17 cellular contexts compared by ENCODE assay signal in the genomic region with DNA sequence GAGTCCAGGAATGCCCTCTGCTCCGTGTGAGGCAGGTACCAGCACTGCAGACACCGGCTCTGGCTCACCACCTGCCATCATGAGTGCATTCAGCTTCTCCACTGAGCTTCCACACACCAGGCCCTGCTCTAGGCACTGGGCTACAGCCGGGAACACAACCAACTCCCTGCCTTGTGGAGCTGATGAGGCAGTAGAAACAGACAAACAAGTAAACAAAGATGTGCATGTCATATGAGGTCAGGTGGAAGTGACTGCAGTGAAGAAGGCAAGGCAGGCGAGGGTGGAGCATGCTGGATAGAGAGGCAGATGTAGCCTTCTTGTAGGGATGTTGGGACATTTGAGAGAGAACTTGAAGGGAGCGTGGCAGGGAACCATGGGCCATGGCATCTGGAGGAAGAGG. TPM values are rescaled to one million over a fixed set of nuclear protein-coding genes. Genes with fewer than 3 reads are reported as not detected.
DNase-seq lines count a peak whose midpoint lies in the region; ATAC-seq and TF ChIP-seq lines count a peak whose summit lies in the region.
"Had no signal": no experiment of that assay in that cellular context is flagged by ENCODE, and none has a peak within 500 bp of the region (broad histone marks: within the 10 kb centered on the region; RNA-seq: fewer than 3 reads in every experiment).

No MANE protein-coding gene starts in this region.

- CTCF ChIA-PET in CD8-positive, alpha-beta T cell (lab: Charles Lee), result interaction anchor here (1.1 to 2.7 kb wide), 2 partner anchors 29 to 33 kb away, joined by 3 to 12 read pairs; no protein-coding TSS in a partner anchor
- CTCF ChIA-PET in activated CD8-positive, alpha-beta T cell treated with anti-CD3 and anti-CD28 coated beads for 36 hours (lab: Charles Lee), result interaction anchor here (0.8 to 5.1 kb wide), 2 partner anchors 10 to 30 kb away, joined by 3 to 33 read pairs; no protein-coding TSS in a partner anchor

- H3K36me3 Mint-ChIP-seq in CD8-positive, alpha-beta T cell, result peaks cover 70% of the 10 kb centered on the region
- peaks cover 66% of the 10 kb centered on the region for H3K36me3 Mint-ChIP-seq in activated CD8-positive, alpha-beta T cell treated with anti-CD3 and anti-CD28 coated beads for 36 hours (ENCODE audit: low read depth)
- H3K36me3 Mint-ChIP-seq in memory B cell (peaks cover 31% of the 10 kb centered on the region), progenitor cell of endocrine pancreas (ENCODE audit: insufficient read depth) (no peaks in the 10 kb centered on the region)

- peak in 1 of 7 experiments; percentile 45 for DNase-seq in CD8-positive, alpha-beta T cell
- DNase-seq in activated CD8-positive, alpha-beta T cell treated with anti-CD3 and anti-CD28 coated beads for 36 hours, result no peak
- DNase-seq in memory B cell (ENCODE audit: low spot score in 2 of 2) (no peak), DMS 273 (lab: John Stamatoyannopoulos, UW; ENCODE audit: unreplicated experiment) (no peak), NCI-H526 treated with DMSO at 0.1 percent for 48 hours (lab: John Stamatoyannopoulos, UW) (no peak), progenitor cell of endocrine pancreas (ENCODE audit: low spot score, unreplicated experiment) (no peak)
- DNase-seq: anterior cingulate cortex; GOT3; NCI-H2081; NCI-H69; stimulated activated CD4-positive, alpha-beta T cell treated with anti-CD3 and anti-CD28 coated beads, Interleukin-4, amount 100 ng/mL, for 1 hour; transverse colon had no signal

- peaks cover 78% of the 10 kb centered on the region for H3K4me1 Mint-ChIP-seq in CD8-positive, alpha-beta T cell (ENCODE audit: low read depth)
- H3K4me1 Mint-ChIP-seq in activated CD8-positive, alpha-beta T cell treated with anti-CD3 and anti-CD28 coated beads for 36 hours (ENCODE audit: low read depth), result peaks cover 67% of the 10 kb centered on the region
- H3K4me1 Mint-ChIP-seq in memory B cell, result peaks cover 61% of the 10 kb centered on the region
- no peaks in the 10 kb centered on the region for H3K4me1 Mint-ChIP-seq in progenitor cell of endocrine pancreas (ENCODE audit: low read depth)

- no peak overlapping the region for H3K4me3 ChIP-seq in BLaER1 treated with 17β-estradiol and CSF1 and Interleukin-3, amounts not matched to agents 10 nM and 100 nM
- peak overlapping the region; percentile 36 for H3K4me3 ChIP-seq in CD8-positive, alpha-beta T cell (ENCODE audit: low read depth, low read length)
- H3K4me3 ChIP-seq: Peyer's patch, right lobe of liver, transverse colon had no signal

- H3K4me3 Mint-ChIP-seq in CD8-positive, alpha-beta T cell, result peak overlapping the region; percentile 100
- peak overlapping the region; percentile 97 for H3K4me3 Mint-ChIP-seq in activated CD8-positive, alpha-beta T cell treated with anti-CD3 and anti-CD28 coated beads for 36 hours
- peak overlapping the region; percentile 74 for H3K4me3 Mint-ChIP-seq in memory B cell
- no peak overlapping the region for H3K4me3 Mint-ChIP-seq in progenitor cell of endocrine pancreas (ENCODE audit: low read depth)

- no peak for TF ChIP-seq CTCF in CD8-positive, alpha-beta T cell (IDR thresholded peaks at IDR 0.05)
- no peak for TF ChIP-seq CTCF in activated CD8-positive, alpha-beta T cell treated with anti-CD3 and anti-CD28 coated beads for 36 hours (IDR thresholded peaks at IDR 0.05)
- no peak for TF ChIP-seq CTCF in progenitor cell of endocrine pancreas (IDR thresholded peaks at IDR 0.05; ENCODE audit: unreplicated experiment)

- peak overlapping the region in 1 of 11 experiments; percentile 16; a peak in 1 of 22 replicates for H3K27ac ChIP-seq in BLaER1 treated with 17β-estradiol and CSF1 and Interleukin-3, amounts not matched to agents 10 nM and 100 nM
- peak overlapping the region; percentile 38 for H3K27ac ChIP-seq in CD8-positive, alpha-beta T cell (ENCODE audit: low read depth, low read length)
- H3K27ac ChIP-seq: right lobe of liver, transverse colon had no signal

- peak overlapping the region; percentile 18 to 68 (median 52); a peak in 21 of 22 replicates for H3K4me2 ChIP-seq in BLaER1 treated with 17β-estradiol and CSF1 and Interleukin-3, amounts not matched to agents 10 nM and 100 nM

- no peaks in the 10 kb centered on the region for H3K27me3 Mint-ChIP-seq in CD8-positive, alpha-beta T cell (ENCODE audit: low read depth)
- H3K27me3 Mint-ChIP-seq in activated CD8-positive, alpha-beta T cell treated with anti-CD3 and anti-CD28 coated beads for 36 hours, result no peaks in the 10 kb centered on the region
- no peaks in the 10 kb centered on the region for H3K27me3 Mint-ChIP-seq in memory B cell
- H3K27me3 Mint-ChIP-seq in progenitor cell of endocrine pancreas, result peaks cover 58% of the 10 kb centered on the region

- H3K36me3 ChIP-seq in BLaER1 treated with 17β-estradiol and CSF1 and Interleukin-3, amounts not matched to agents 10 nM and 100 nM, result peaks cover 0 to 25% (median 10%) of the 10 kb centered on the region in 11 experiments; a peak in 9 of 22 replicates
- H3K36me3 ChIP-seq in CD8-positive, alpha-beta T cell (ENCODE audit: insufficient read depth, low read length), result no peaks in the 10 kb centered on the region
- H3K36me3 ChIP-seq: right lobe of liver, transverse colon had no signal

- peak overlapping the region; percentile 99 for H3K27ac Mint-ChIP-seq in CD8-positive, alpha-beta T cell
- peak overlapping the region; percentile 93 for H3K27ac Mint-ChIP-seq in activated CD8-positive, alpha-beta T cell treated with anti-CD3 and anti-CD28 coated beads for 36 hours
- H3K27ac Mint-ChIP-seq in memory B cell (peak overlapping the region; percentile 78), progenitor cell of endocrine pancreas (no peak overlapping the region)

- peak; percentile 16 for ATAC-seq in CD8-positive, alpha-beta T cell
- ATAC-seq in activated CD8-positive, alpha-beta T cell treated with anti-CD3 and anti-CD28 coated beads for 36 hours, result no peak
- ATAC-seq in memory B cell (ENCODE audit: low read depth), result no peak
- no peak for ATAC-seq in HG02870 (IDR thresholded peaks at IDR 0.05; ENCODE audit: unreplicated experiment)
- ATAC-seq: right lobe of liver had no signal

- H4K20me1 ChIP-seq in BLaER1 treated with 17β-estradiol and CSF1 and Interleukin-3, amounts not matched to agents 10 nM and 100 nM, result peaks cover 0 to 64% (median 24%) of the 10 kb centered on the region in 11 experiments; a peak in 15 of 22 replicates

- no peaks in the 10 kb centered on the region for H3K9me3 Mint-ChIP-seq in CD8-positive, alpha-beta T cell
- no peaks in the 10 kb centered on the region for H3K9me3 Mint-ChIP-seq in activated CD8-positive, alpha-beta T cell treated with anti-CD3 and anti-CD28 coated beads for 36 hours
- H3K9me3 Mint-ChIP-seq in memory B cell (no peaks in the 10 kb centered on the region), progenitor cell of endocrine pancreas (ENCODE audit: low read depth) (no peaks in the 10 kb centered on the region)

- intact Hi-C loops in CD8-positive, alpha-beta T cell (cut with DNase I, micrococcal nuclease), result no loop called here
- intact Hi-C loops in activated CD8-positive, alpha-beta T cell treated with anti-CD3 and anti-CD28 coated beads for 36 hours (cut with micrococcal nuclease), result no loop called here

- POLR2A ChIA-PET in CD8-positive, alpha-beta T cell (lab: Charles Lee), result interaction anchor here (0.9 to 6.7 kb wide), 6 partner anchors 10 to 47 kb away, joined by 3 to 56 read pairs (median 15); no protein-coding TSS in a partner anchor
- POLR2A ChIA-PET in activated CD8-positive, alpha-beta T cell treated with anti-CD3 and anti-CD28 coated beads for 36 hours (lab: Charles Lee), result interaction anchor here (1.2 to 21.4 kb wide), 4 partner anchors 9 to 42 kb away, joined by 3 to 367 read pairs (median 110); no protein-coding TSS in a partner anchor

- H3K27me3 ChIP-seq in BLaER1 treated with 17β-estradiol and CSF1 and Interleukin-3, amounts not matched to agents 10 nM and 100 nM, result no peaks in the 10 kb centered on the region
- H3K27me3 ChIP-seq in CD8-positive, alpha-beta T cell (ENCODE audit: insufficient read depth, low read length), result no peaks in the 10 kb centered on the region
- H3K27me3 ChIP-seq: Peyer's patch, right lobe of liver, transverse colon had no signal

- H3K9me3 ChIP-seq in BLaER1 treated with 17β-estradiol and CSF1 and Interleukin-3, amounts not matched to agents 10 nM and 100 nM (replicated peaks in 1 of 11), result no peaks in the 10 kb centered on the region
- H3K9me3 ChIP-seq in CD8-positive, alpha-beta T cell (ENCODE audit: low read length), result no peaks in the 10 kb centered on the region
- H3K9me3 ChIP-seq: Peyer's patch, right lobe of liver, transverse colon had no signal

- no peak overlapping the region for H3K9ac ChIP-seq in BLaER1 treated with 17β-estradiol and CSF1 and Interleukin-3, amounts not matched to agents 10 nM and 100 nM

- peaks cover 47 to 66% (median 56%) of the 10 kb centered on the region in 10 experiments for H3K4me1 ChIP-seq in BLaER1 treated with 17β-estradiol and CSF1 and Interleukin-3, amounts not matched to agents 10 nM and 100 nM
- H3K4me1 ChIP-seq in CD8-positive, alpha-beta T cell (ENCODE audit: insufficient read depth, low read length), result peaks cover 73% of the 10 kb centered on the region

RNA-seq across cellular contexts. Expression of a gene that starts 5.0 kb away (rescaled TPM):
- 100 to 1,000 TPM; 670 to 690 TPM for total RNA-seq in CD8-positive, alpha-beta T cell
- total RNA-seq in activated CD8-positive, alpha-beta T cell treated with anti-CD3 and anti-CD28 coated beads for 36 hours, result 100 to 1,000 TPM; 135 to 153 TPM
- not detected in 2 replicates for total RNA-seq in progenitor cell of endocrine pancreas

RNA-seq across cellular contexts. Expression of a gene that starts 32.6 kb away (rescaled TPM):
- under 1 TPM in 1 of 2 experiments, not detected in 1; 0.19 TPM for total RNA-seq in CD8-positive, alpha-beta T cell
- total RNA-seq in activated CD8-positive, alpha-beta T cell treated with anti-CD3 and anti-CD28 coated beads for 36 hours, result not detected
- not detected in 2 replicates for total RNA-seq in progenitor cell of endocrine pancreas
- total RNA-seq: MCF 10A had no signal

Comparison
In these comparisons a context has a peak if more than half of its experiments do, and no peak if none do; other contexts are left out.
1. RNA of a gene that starts 5.0 kb away (total RNA-seq): 670 to 690 TPM in CD8-positive, alpha-beta T cell and 135 to 153 TPM in activated CD8-positive, alpha-beta T cell treated with anti-CD3 and anti-CD28 coated beads for 36 hours; not detected in progenitor cell of endocrine pancreas; every median in the first group is over 10 times any median in the second.